ENCODE assay signal across 20 cellular contexts in the genomic region with DNA sequence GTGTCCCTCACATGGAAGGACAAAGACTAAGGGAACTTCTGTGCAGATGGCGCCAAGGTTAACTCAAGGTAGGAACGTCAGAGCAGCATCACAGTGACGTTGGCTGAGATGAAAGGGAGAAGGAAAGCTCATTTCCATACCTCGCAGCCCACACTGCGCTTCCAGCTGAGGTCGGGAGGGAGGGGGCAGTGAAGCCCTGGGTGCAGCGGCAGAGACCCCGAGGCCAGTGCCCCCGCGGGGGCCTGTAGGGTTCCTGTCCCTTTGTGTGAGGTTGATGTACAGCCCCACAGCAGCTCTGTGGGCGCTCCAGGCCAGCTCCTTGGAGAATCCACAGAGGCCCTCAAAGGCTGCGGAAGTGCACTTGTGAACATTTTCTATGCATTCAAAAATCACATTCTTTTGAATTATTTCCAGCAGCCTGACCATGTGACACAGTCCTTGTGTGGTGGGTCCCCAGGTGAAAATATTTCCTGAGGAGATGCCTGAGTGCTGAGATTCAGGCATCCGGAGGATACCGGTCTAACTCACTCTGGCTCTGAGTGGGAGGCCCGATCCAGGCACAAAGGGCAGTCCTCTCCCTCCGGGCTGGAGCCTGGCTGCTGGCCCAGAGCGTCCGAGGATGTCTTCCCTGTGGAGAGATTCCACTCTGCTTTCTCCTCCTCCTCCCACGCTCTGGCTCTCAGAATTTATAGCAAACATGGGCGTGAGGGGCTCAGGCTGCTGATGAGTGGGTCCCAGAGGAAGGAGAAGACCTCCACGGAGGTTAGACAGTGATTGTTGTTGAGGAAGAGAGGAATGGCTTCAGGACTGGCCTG.
DNase-seq lines count a peak whose midpoint lies in the region; ATAC-seq and TF ChIP-seq lines count a peak whose summit lies in the region.
"Had no signal": no experiment of that assay in that cellular context is flagged by ENCODE, and none has a peak within 500 bp of the region (broad histone marks: within the 10 kb centered on the region; RNA-seq: fewer than 3 reads in every experiment).

No MANE protein-coding gene starts in this region.

- intact Hi-C loops in esophagus squamous epithelium (cut with DNase I): no loop called here
- intact Hi-C loops in spleen (cut with DNase I; ENCODE audit: low total_unique reads): no loop called here
- intact Hi-C loops in breast epithelium (cut with DNase I; ENCODE audit: low total_unique reads): no loop called here

- H2AFZ ChIP-seq in GM23338: peak overlapping the region; percentile 43
- H2AFZ ChIP-seq: parathyroid adenoma had no signal

- H3K27me3 ChIP-seq in GM23338 (ENCODE audit: insufficient read depth): no peaks in the 10 kb centered on the region
- H3K27me3 ChIP-seq in esophagus squamous epithelium: no peaks in the 10 kb centered on the region
- H3K27me3 ChIP-seq in muscle layer of duodenum (ENCODE audit: low read depth, low read length): no peaks in the 10 kb centered on the region
- peaks cover 0 to 6% (median 0%) of the 10 kb centered on the region in 7 donors for H3K27me3 ChIP-seq in spleen (replicated peaks in 1 of 7)
- H3K27me3 ChIP-seq in breast epithelium: no peaks in the 10 kb centered on the region
- H3K27me3 ChIP-seq: foreskin keratinocyte had no signal

- no peak overlapping the region for H3K27ac Mint-ChIP-seq in GM23338
- H3K27ac Mint-ChIP-seq: activated CD4-positive, alpha-beta T cell treated with anti-CD3 and anti-CD28 coated beads, Interleukin-2, amount 10 ng/mL, durations not matched to agents 7 days and 5 days; HFFc6; stimulated activated effector memory CD8-positive, alpha-beta T cell treated with anti-CD3 and anti-CD28 coated beads, Interleukin-12 subunit alpha, Interleukin-12 subunit beta, amount 100 ng/mL, for 72 hours had no signal

- peaks cover 3% of the 10 kb centered on the region; the same call in 1 of the 2 replicates for H3K9me2 ChIP-seq in GM23338 (ENCODE audit: insufficient read depth)

- peaks cover 2% of the 10 kb centered on the region for H3K27me3 Mint-ChIP-seq in GM23338 (ENCODE audit: insufficient read depth, low read depth, poor library complexity)
- H3K27me3 Mint-ChIP-seq: activated CD4-positive, alpha-beta T cell treated with anti-CD3 and anti-CD28 coated beads, Interleukin-2, amount 10 ng/mL, durations not matched to agents 7 days and 5 days had no signal

- H3K4me2 ChIP-seq in GM23338: no peak overlapping the region
- H3K4me2 ChIP-seq: KMS-11 had no signal

- ATAC-seq in GM23338 (peak; percentile 20; the same call in 2 of the 3 replicates), omental fat pad (ENCODE audit: low FRiP score) (no peak), GM21717 (IDR thresholded peaks at IDR 0.05; ENCODE audit: unreplicated experiment) (no peak), GM21447 (IDR thresholded peaks at IDR 0.05; ENCODE audit: unreplicated experiment) (no peak)
- ATAC-seq: foreskin keratinocyte, left lung had no signal

- H3K27ac ChIP-seq in GM23338 (ENCODE audit: low read depth) (no peak overlapping the region), esophagus squamous epithelium (peak overlapping the region; percentile 14 to 78 (median 72)), muscle layer of duodenum (ENCODE audit: low read length) (peak overlapping the region; percentile 71), spleen (peak overlapping the region in 5 of 8 donors; percentile 4 to 45 (median 22)), breast epithelium (peak overlapping the region in 1 of 2 donors; percentile 52)
- H3K27ac ChIP-seq: foreskin keratinocyte, KMS-11, left lung, parathyroid adenoma had no signal

- TF ChIP-seq POLR2A in esophagus squamous epithelium (IDR thresholded peaks at IDR 0.05) (no peak), spleen (IDR thresholded peaks at IDR 0.05) (no peak), breast epithelium (IDR thresholded peaks at IDR 0.05) (no peak)

- H3K4me1 Mint-ChIP-seq in GM23338: peaks cover 10% of the 10 kb centered on the region
- H3K4me1 Mint-ChIP-seq: activated CD4-positive, alpha-beta T cell treated with anti-CD3 and anti-CD28 coated beads, Interleukin-2, amount 10 ng/mL, durations not matched to agents 7 days and 5 days; stimulated activated effector memory CD8-positive, alpha-beta T cell treated with anti-CD3 and anti-CD28 coated beads, Interleukin-12 subunit alpha, Interleukin-12 subunit beta, amount 100 ng/mL, for 72 hours had no signal

- WGBS in esophagus squamous epithelium, 2 donors: 54 to 66% methylated on average over 12 to 18 of the region's 21 CpGs
- WGBS in spleen, 5 donors: 51 to 67% (median 63%) methylated on average over 17 to 21 of the region's 21 CpGs

- no peak overlapping the region for H3K4me3 ChIP-seq in GM23338
- H3K4me3 ChIP-seq in esophagus squamous epithelium: no peak overlapping the region
- no peak overlapping the region for H3K4me3 ChIP-seq in muscle layer of duodenum (ENCODE audit: low read depth in 1 of 2, low read length in 2 of 2)
- no peak overlapping the region for H3K4me3 ChIP-seq in spleen
- H3K4me3 ChIP-seq in breast epithelium: peak overlapping the region in 1 of 3 donors; percentile 33
- H3K4me3 ChIP-seq: left lung had no signal

- H3K9me3 Mint-ChIP-seq in GM23338: no peaks in the 10 kb centered on the region
- H3K9me3 Mint-ChIP-seq: activated CD4-positive, alpha-beta T cell treated with anti-CD3 and anti-CD28 coated beads, Interleukin-2, amount 10 ng/mL, durations not matched to agents 7 days and 5 days; stimulated activated effector memory CD8-positive, alpha-beta T cell treated with anti-CD3 and anti-CD28 coated beads, Interleukin-12 subunit alpha, Interleukin-12 subunit beta, amount 100 ng/mL, for 72 hours had no signal

- DNase-seq in GM23338 (ENCODE audit: low spot score) (no peak), esophagus squamous epithelium (lab: John Stamatoyannopoulos, UW) (no peak), spleen (no peak), omental fat pad (ENCODE audit: low spot score) (no peak), breast epithelium (ENCODE audit: low spot score in 2 of 2) (no peak)
- DNase-seq: activated CD4-positive, alpha-beta T cell treated with anti-CD3 and anti-CD28 coated beads, Interleukin-2, amount 10 ng/mL, durations not matched to agents 7 days and 5 days; activated CD8-positive, alpha-beta memory T cell treated with anti-CD3 and anti-CD28 coated beads, Interleukin-2, amount 50 U/mL, for 4 hours; activated effector memory CD4-positive, alpha-beta T cell treated with Interleukin-2 at 50 U/mL for 16 hours; foreskin keratinocyte; HFFc6; NCI-H2029; NCI-H510A; T-helper 1 cell had no signal

- no peak for TF ChIP-seq CTCF in GM23338 (conservative IDR thresholded peaks at IDR 0.05; ENCODE audit: low read depth in 2 of 2)
- no peak for TF ChIP-seq CTCF in esophagus squamous epithelium (IDR thresholded peaks at IDR 0.05)
- TF ChIP-seq CTCF in spleen (IDR thresholded peaks at IDR 0.05 in 8 of 11, conservative IDR thresholded peaks at IDR 0.05 in 3 of 11): no peak
- TF ChIP-seq CTCF in omental fat pad (IDR thresholded peaks at IDR 0.05): no peak
- no peak for TF ChIP-seq CTCF in breast epithelium (IDR thresholded peaks at IDR 0.05)

- no peaks in the 10 kb centered on the region for H4K20me1 ChIP-seq in GM23338 (replicated peaks; ENCODE audit: insufficient read depth)

- H3K4me1 ChIP-seq in GM23338 (ENCODE audit: insufficient read depth) (no peaks in the 10 kb centered on the region; the same call in 1 of the 2 replicates), esophagus squamous epithelium (peaks cover 0 to 7% (median 0%) of the 10 kb centered on the region in 3 donors), muscle layer of duodenum (ENCODE audit: control insufficient read depth in 1 of 2, insufficient read depth in 2 of 2, low read length in 2 of 2) (peaks cover 0 to 3% of the 10 kb centered on the region in 2 donors), spleen (peaks cover 0 to 8% (median 0%) of the 10 kb centered on the region in 6 donors), breast epithelium (no peaks in the 10 kb centered on the region)
- H3K4me1 ChIP-seq: foreskin keratinocyte, left lung, parathyroid adenoma had no signal

- H3K36me3 Mint-ChIP-seq in GM23338 (ENCODE audit: low read depth): no peaks in the 10 kb centered on the region
- H3K36me3 Mint-ChIP-seq: stimulated activated effector memory CD8-positive, alpha-beta T cell treated with anti-CD3 and anti-CD28 coated beads, Interleukin-12 subunit alpha, Interleukin-12 subunit beta, amount 100 ng/mL, for 72 hours had no signal

- H3K79me2 ChIP-seq in GM23338 (replicated peaks; ENCODE audit: insufficient read depth): no peaks in the 10 kb centered on the region
- H3K79me2 ChIP-seq: parathyroid adenoma had no signal

- H3K4me3 Mint-ChIP-seq in GM23338: no peak overlapping the region
- H3K4me3 Mint-ChIP-seq: activated CD4-positive, alpha-beta T cell treated with anti-CD3 and anti-CD28 coated beads, Interleukin-2, amount 10 ng/mL, durations not matched to agents 7 days and 5 days; HFFc6; stimulated activated effector memory CD8-positive, alpha-beta T cell treated with anti-CD3 and anti-CD28 coated beads, Interleukin-12 subunit alpha, Interleukin-12 subunit beta, amount 100 ng/mL, for 72 hours had no signal

- H3K9me3 ChIP-seq in esophagus squamous epithelium (no peaks in the 10 kb centered on the region), muscle layer of duodenum (ENCODE audit: control insufficient read depth in 1 of 2, low read length in 2 of 2) (no peaks in the 10 kb centered on the region), spleen (no peaks in the 10 kb centered on the region), breast epithelium (no peaks in the 10 kb centered on the region)
- H3K9me3 ChIP-seq: left lung had no signal

- no peaks in the 10 kb centered on the region for H3K36me3 ChIP-seq in GM23338 (ENCODE audit: insufficient read depth)
- H3K36me3 ChIP-seq in esophagus squamous epithelium: no peaks in the 10 kb centered on the region
- no peaks in the 10 kb centered on the region for H3K36me3 ChIP-seq in muscle layer of duodenum (ENCODE audit: control insufficient read depth in 1 of 2, insufficient read depth in 2 of 2, low read length in 2 of 2)
- no peaks in the 10 kb centered on the region for H3K36me3 ChIP-seq in spleen
- H3K36me3 ChIP-seq in breast epithelium: no peaks in the 10 kb centered on the region
- H3K36me3 ChIP-seq: left lung had no signal

- H3F3A ChIP-seq in GM23338 (replicated peaks; ENCODE audit: low read depth): no peaks in the 10 kb centered on the region

TF ChIP-seq in GM23338, 12 proteins besides CTCF, POLR2A, EP300 and RAD21 (continues in another document):
- TF ChIP-seq STAT1 (IDR thresholded peaks at IDR 0.05; ENCODE audit: unreplicated experiment) (no peak), JUNB (IDR thresholded peaks at IDR 0.05; ENCODE audit: unreplicated experiment) (no peak), POLR2AphosphoS5 (IDR thresholded peaks at IDR 0.05; ENCODE audit: low read depth) (no peak)
- TF ChIP-seq, protein P1, sequence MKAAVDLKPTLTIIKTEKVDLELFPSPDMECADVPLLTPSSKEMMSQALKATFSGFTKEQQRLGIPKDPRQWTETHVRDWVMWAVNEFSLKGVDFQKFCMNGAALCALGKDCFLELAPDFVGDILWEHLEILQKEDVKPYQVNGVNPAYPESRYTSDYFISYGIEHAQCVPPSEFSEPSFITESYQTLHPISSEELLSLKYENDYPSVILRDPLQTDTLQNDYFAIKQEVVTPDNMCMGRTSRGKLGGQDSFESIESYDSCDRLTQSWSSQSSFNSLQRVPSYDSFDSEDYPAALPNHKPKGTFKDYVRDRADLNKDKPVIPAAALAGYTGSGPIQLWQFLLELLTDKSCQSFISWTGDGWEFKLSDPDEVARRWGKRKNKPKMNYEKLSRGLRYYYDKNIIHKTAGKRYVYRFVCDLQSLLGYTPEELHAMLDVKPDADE (IDR thresholded peaks at IDR 0.05): no peak
